12 cellular contexts compared by ENCODE assay signal in the genomic region with DNA sequence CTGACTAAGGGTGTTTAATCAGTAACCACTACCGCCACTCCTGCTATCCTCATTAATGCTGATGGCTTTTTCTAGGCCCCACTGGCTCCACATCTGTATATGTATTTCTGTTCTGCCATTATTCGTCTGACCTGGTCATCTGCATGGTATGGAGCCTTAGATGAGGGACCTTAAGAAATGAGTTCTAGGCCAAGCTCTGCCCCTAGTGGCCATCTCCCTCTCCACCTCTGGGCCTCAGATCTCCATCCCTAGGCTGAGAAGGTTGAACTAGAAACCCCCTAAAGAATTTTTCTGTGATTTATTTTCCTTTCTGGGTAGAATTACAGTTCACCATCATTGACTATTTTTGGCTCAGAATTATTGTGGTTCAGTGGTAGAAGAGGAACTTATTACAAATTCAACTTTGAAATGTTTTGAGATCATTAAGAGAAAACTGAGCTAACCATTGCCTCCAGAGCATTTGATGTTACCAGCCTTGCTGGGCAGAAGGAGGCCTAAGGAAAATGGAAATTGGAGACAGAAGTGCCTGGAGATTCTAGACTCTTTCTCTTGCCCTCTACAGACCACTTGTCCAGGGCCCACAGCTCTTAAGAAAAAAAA.
DNase-seq lines count a peak whose midpoint lies in the region; ATAC-seq and TF ChIP-seq lines count a peak whose summit lies in the region.
"Had no signal": no experiment of that assay in that cellular context is flagged by ENCODE, and none has a peak within 500 bp of the region (broad histone marks: within the 10 kb centered on the region; RNA-seq: fewer than 3 reads in every experiment).

No MANE protein-coding gene starts in this region.

- H3K9me3 ChIP-seq in Karpas-422 (ENCODE audit: low read length): no peaks in the 10 kb centered on the region
- H3K9me3 ChIP-seq in osteoblast (ENCODE audit: low read depth, low read length): no peaks in the 10 kb centered on the region
- H3K9me3 ChIP-seq in neuronal stem cell (replicated peaks in 1 of 2; ENCODE audit: control insufficient read depth in 2 of 2, insufficient read depth in 1 of 2, low read depth in 1 of 2, low read length in 2 of 2): no peaks in the 10 kb centered on the region
- H3K9me3 ChIP-seq: colonic mucosa, right atrium auricular region, SJSA1 had no signal

- peaks cover 13% of the 10 kb centered on the region for H3K4me1 ChIP-seq in Karpas-422 (ENCODE audit: low read length)
- H3K4me1 ChIP-seq in osteoblast (ENCODE audit: insufficient read depth, low read length): no peaks in the 10 kb centered on the region
- H3K4me1 ChIP-seq in neuronal stem cell (ENCODE audit: control insufficient read depth in 2 of 2, insufficient read depth in 1 of 2, low read depth in 1 of 2, low read length in 2 of 2): no peaks in the 10 kb centered on the region
- H3K4me1 ChIP-seq: colonic mucosa, SJSA1 had no signal

- H2BK120ac ChIP-seq in neuronal stem cell (ENCODE audit: low read depth, low read length): no peak overlapping the region

- H3K4me3 ChIP-seq in GM12865 (ENCODE audit: low read depth, low read length) (no peak overlapping the region), Karpas-422 (ENCODE audit: low read length) (no peak overlapping the region), cardiac fibroblast (replicated peaks in 1 of 2; ENCODE audit: low read depth in 2 of 2, low read length in 2 of 2) (no peak overlapping the region), osteoblast (ENCODE audit: insufficient read depth, low read length) (no peak overlapping the region), neuronal stem cell (ENCODE audit: low read length in 2 of 2) (no peak overlapping the region)
- H3K4me3 ChIP-seq: colonic mucosa, right atrium auricular region, SJSA1 had no signal

- H2AFZ ChIP-seq in Karpas-422 (ENCODE audit: low read length) (no peak overlapping the region), osteoblast (ENCODE audit: low read length) (no peak overlapping the region), neuronal stem cell (ENCODE audit: low read length) (no peak overlapping the region)

- H3K23ac ChIP-seq in neuronal stem cell (ENCODE audit: low read depth, low read length, poor library complexity): no peak overlapping the region

- H3K79me1 ChIP-seq in neuronal stem cell (ENCODE audit: low read depth, low read length): no peaks in the 10 kb centered on the region

- WGBS in neuronal stem cell (ENCODE audit: extremely low coverage in 2 of 2, insufficient read length in 2 of 2, insufficient replicate concordance in 1 of 2), 2 donors: no CpG with 5 or more reads among the region's 2 CpGs

- no peak overlapping the region for H2BK12ac ChIP-seq in neuronal stem cell (ENCODE audit: low read length)

- H3K79me2 ChIP-seq in Karpas-422 (ENCODE audit: low read length): no peaks in the 10 kb centered on the region
- H3K79me2 ChIP-seq in osteoblast (ENCODE audit: insufficient read depth, low read length): no peaks in the 10 kb centered on the region

- no peak overlapping the region for H2BK15ac ChIP-seq in neuronal stem cell (ENCODE audit: low read length)

- H3K9me2 ChIP-seq in Karpas-422 (replicated peaks; ENCODE audit: insufficient read depth, low read length): no peaks in the 10 kb centered on the region

- no peak overlapping the region for H2AK5ac ChIP-seq in neuronal stem cell (ENCODE audit: low read depth, low read length)

- H3K36me3 ChIP-seq in Karpas-422 (ENCODE audit: insufficient read depth, low read length) (no peaks in the 10 kb centered on the region), osteoblast (ENCODE audit: insufficient read depth, low read length) (no peaks in the 10 kb centered on the region), neuronal stem cell (replicated peaks in 1 of 2; ENCODE audit: control insufficient read depth in 2 of 2, insufficient read depth in 2 of 2, low read length in 2 of 2) (no peaks in the 10 kb centered on the region)
- H3K36me3 ChIP-seq: colonic mucosa, right atrium auricular region, SJSA1 had no signal

- DNase-seq in GM12865 (ENCODE audit: low read depth) (peak; percentile 45), Karpas-422 (peak; percentile 70), cardiac fibroblast (ENCODE audit: low read depth in 2 of 2) (peak in 1 of 2 donors; percentile 7), osteoblast (ENCODE audit: insufficient read length, low spot score, missing footprints) (no peak), neuronal stem cell (ENCODE audit: low spot score) (no peak), omental fat pad (ENCODE audit: low spot score) (no peak)
- DNase-seq: activated CD8-positive, alpha-beta memory T cell treated with anti-CD3 and anti-CD28 coated beads, Interleukin-2, amount 50 U/mL, for 48 hours; colonic mucosa; kidney had no signal

- no peak overlapping the region for H4K8ac ChIP-seq in neuronal stem cell (ENCODE audit: low read depth, low read length)

- no peaks in the 10 kb centered on the region for H4K20me1 ChIP-seq in Karpas-422 (ENCODE audit: insufficient read depth, low read depth, low read length)
- H4K20me1 ChIP-seq in osteoblast (ENCODE audit: insufficient read depth, low read length): peaks cover 3% of the 10 kb centered on the region

- H3K4me2 ChIP-seq in Karpas-422 (ENCODE audit: low read depth, low read length, poor library complexity, severe bottlenecking) (no peak overlapping the region), osteoblast (ENCODE audit: insufficient read depth, low read length) (no peak overlapping the region), neuronal stem cell (ENCODE audit: insufficient read depth, low read length, poor library complexity, severe bottlenecking) (no peak overlapping the region)

- peak; percentile 63 for TF ChIP-seq CTCF in GM12865 (IDR thresholded peaks at IDR 0.05; ENCODE audit: insufficient read depth, low read depth, low read length, missing control alignments)
- TF ChIP-seq CTCF in cardiac fibroblast (IDR thresholded peaks at IDR 0.05; ENCODE audit: low read depth, low read length): peak; percentile 61
- TF ChIP-seq CTCF in osteoblast (IDR thresholded peaks at IDR 0.05; ENCODE audit: extremely low read depth, low read depth, low read length): peak; percentile 51
- no peak for TF ChIP-seq CTCF in omental fat pad (IDR thresholded peaks at IDR 0.05)

- H4K91ac ChIP-seq in neuronal stem cell (ENCODE audit: low read depth, low read length, poor library complexity): no peak overlapping the region

- no peak overlapping the region for H3K9ac ChIP-seq in Karpas-422 (ENCODE audit: low read length)
- H3K9ac ChIP-seq in neuronal stem cell (ENCODE audit: low read depth, low read length, poor library complexity): no peak overlapping the region

- no peak overlapping the region for H3K14ac ChIP-seq in neuronal stem cell (ENCODE audit: low read length)

- ATAC-seq in GM21723 (IDR thresholded peaks at IDR 0.05; ENCODE audit: unreplicated experiment) (no peak), omental fat pad (ENCODE audit: low FRiP score) (no peak)

- H3K18ac ChIP-seq in neuronal stem cell (ENCODE audit: low read length): no peak overlapping the region

- H3K27ac ChIP-seq in Karpas-422 (ENCODE audit: low read length) (no peak overlapping the region), osteoblast (ENCODE audit: low read depth, low read length) (no peak overlapping the region), neuronal stem cell (replicated peaks; ENCODE audit: low read length) (no peak overlapping the region)
- H3K27ac ChIP-seq: colonic mucosa, right atrium auricular region, SJSA1 had no signal

- no peak overlapping the region for H3K4ac ChIP-seq in neuronal stem cell (ENCODE audit: low read length)

- H3K27me3 ChIP-seq in Karpas-422 (ENCODE audit: low read length): no peaks in the 10 kb centered on the region
- H3K27me3 ChIP-seq in osteoblast (ENCODE audit: insufficient read depth, low read length): no peaks in the 10 kb centered on the region
- H3K27me3 ChIP-seq in neuronal stem cell (ENCODE audit: control insufficient read depth in 3 of 3, insufficient read depth in 3 of 3, low read depth in 1 of 3, low read length in 3 of 3): no peaks in the 10 kb centered on the region
- H3K27me3 ChIP-seq: colonic mucosa, right atrium auricular region, SJSA1 had no signal

- no peak overlapping the region for H2BK5ac ChIP-seq in neuronal stem cell (ENCODE audit: low read length)

Comparison
In these comparisons a context has a peak if more than half of its experiments do, and no peak if none do; other contexts are left out.
1. DNase-seq: peak in GM12865 (single experiment) and Karpas-422 (single experiment); none in osteoblast (single experiment), neuronal stem cell (single experiment) and omental fat pad (single experiment).
2. CTCF ChIP-seq: peak in GM12865 (single experiment), cardiac fibroblast (single experiment) and osteoblast (single experiment); none in omental fat pad (0 of 3).